ENCODE assay signal across 19 cellular contexts in the genomic region with DNA sequence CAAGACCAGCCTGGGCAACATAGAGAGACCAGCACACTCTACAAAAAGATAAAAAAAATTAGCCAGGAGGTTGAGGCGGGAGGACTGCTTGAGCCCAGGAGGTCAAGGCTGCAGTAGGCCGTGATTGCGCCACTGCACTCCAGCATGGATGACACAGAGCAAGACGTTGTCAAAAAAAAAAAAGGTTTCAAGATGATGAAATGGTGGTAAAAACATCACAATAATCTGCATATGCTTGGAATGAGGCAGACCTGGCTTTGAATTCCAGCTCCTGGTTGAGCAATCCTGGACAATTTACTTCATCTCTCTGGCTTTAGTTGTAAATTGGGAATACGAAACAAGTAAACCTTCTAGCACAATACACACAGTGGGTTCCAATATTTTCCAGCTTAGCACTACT. TPM values are rescaled to one million over a fixed set of nuclear protein-coding genes. Genes with fewer than 3 reads are reported as not detected.
DNase-seq lines count a peak whose midpoint lies in the region; ATAC-seq, FAIRE-seq and TF ChIP-seq lines count a peak whose summit lies in the region.
"Had no signal": no experiment of that assay in that cellular context is flagged by ENCODE, and none has a peak within 500 bp of the region (broad histone marks: within the 10 kb centered on the region; RNA-seq: fewer than 3 reads in every experiment).

No MANE protein-coding gene starts in this region.

- no peak overlapping the region for H3K27ac ChIP-seq in heart left ventricle
- no peak overlapping the region for H3K27ac ChIP-seq in astrocyte (ENCODE audit: low read depth, low read length)
- H3K27ac ChIP-seq: left lung, testis had no signal

- no peak overlapping the region for H3K4me3 Mint-ChIP-seq in astrocyte (ENCODE audit: unreplicated experiment)
- H3K4me3 Mint-ChIP-seq: activated T-cell treated with anti-CD3 and anti-CD28 coated beads, Interleukin-2, amount 50 U/mL, for 24 hours; natural killer cell had no signal

- no peaks in the 10 kb centered on the region for H3K27me3 Mint-ChIP-seq in astrocyte (ENCODE audit: low read depth, unreplicated experiment)
- H3K27me3 Mint-ChIP-seq: activated T-cell treated with anti-CD3 and anti-CD28 coated beads, Interleukin-2, amount 50 U/mL, for 24 hours had no signal

- H3K79me2 ChIP-seq in astrocyte (ENCODE audit: insufficient read depth, low read length), result no peaks in the 10 kb centered on the region

- peak; percentile 37 for DNase-seq in Right ventricle myocardium superior
- no peak for DNase-seq in heart left ventricle
- DNase-seq in astrocyte (ENCODE audit: low read depth), result peak; percentile 57
- peak; percentile 29 for DNase-seq in glomerular visceral epithelial cell (ENCODE audit: extremely low spot score)
- peak; percentile 17 for DNase-seq in stromal cell of bone marrow (ENCODE audit: low read depth)
- DNase-seq in cortex of kidney (lab: John Stamatoyannopoulos, UW), result no peak
- no peak for DNase-seq in NCI-H1092 (lab: John Stamatoyannopoulos, UW)
- DNase-seq in H54 (ENCODE audit: insufficient read length, low spot score), result no peak
- DNase-seq: 8988T; activated T-cell treated with anti-CD3 and anti-CD28 coated beads, Interleukin-2, amount 50 U/mL, for 24 hours; amniotic stem cell; Calu3; left lung; natural killer cell; NCI-H146; NCI-H526 treated with DMSO at 0.1 percent for 48 hours; small intestine; testis had no signal

- no peak overlapping the region for H3K27ac Mint-ChIP-seq in astrocyte (ENCODE audit: unreplicated experiment)
- H3K27ac Mint-ChIP-seq: activated T-cell treated with anti-CD3 and anti-CD28 coated beads, Interleukin-2, amount 50 U/mL, for 24 hours; natural killer cell had no signal

- no peak overlapping the region for H3K9ac ChIP-seq in astrocyte (ENCODE audit: low read length)

- H2AFZ ChIP-seq in astrocyte (ENCODE audit: low read depth, low read length), result no peak overlapping the region

- no peaks in the 10 kb centered on the region for H4K20me1 ChIP-seq in astrocyte (ENCODE audit: insufficient read depth, low read length)

- peaks cover 0 to 7% (median 0%) of the 10 kb centered on the region in 12 donors for H3K4me1 ChIP-seq in heart left ventricle
- no peaks in the 10 kb centered on the region for H3K4me1 ChIP-seq in astrocyte (ENCODE audit: insufficient read depth, low read length)
- H3K4me1 ChIP-seq: left lung, testis had no signal

- TF ChIP-seq POLR2A in heart left ventricle (IDR thresholded peaks at IDR 0.05) (no peak), H54 (IDR thresholded peaks at IDR 0.05; ENCODE audit: low read depth, low read length) (no peak)

- 73 to 75% (median 74%) methylated on average over 5 of the region's 5 CpGs for whole genome bisulfite sequencing in heart left ventricle, 4 donors

- no peak for FAIRE-seq in astrocyte (lab: Jason Lieb, UNC)
- no peak for FAIRE-seq in H54 (lab: Jason Lieb, UNC)
- FAIRE-seq: small intestine had no signal

- no peak overlapping the region for H3K4me2 ChIP-seq in astrocyte (ENCODE audit: low read length)

- H3K27me3 ChIP-seq in heart left ventricle (no peaks in the 10 kb centered on the region), astrocyte (ENCODE audit: insufficient read depth, low read length) (no peaks in the 10 kb centered on the region)
- H3K27me3 ChIP-seq: left lung, testis had no signal

- TF ChIP-seq CTCF in heart left ventricle (IDR thresholded peaks at IDR 0.05) (no peak), astrocyte (IDR thresholded peaks at IDR 0.05; ENCODE audit: insufficient read depth, low read depth, low read length) (no peak)

- H3K9me3 ChIP-seq in heart left ventricle (no peaks in the 10 kb centered on the region), astrocyte (ENCODE audit: insufficient read depth, low read depth, low read length) (no peaks in the 10 kb centered on the region)
- H3K9me3 ChIP-seq: left lung, testis had no signal

- H3K36me3 ChIP-seq in heart left ventricle (peaks cover 0 to 86% (median 48%) of the 10 kb centered on the region in 9 donors), astrocyte (ENCODE audit: insufficient read depth, low read length) (peaks cover 11% of the 10 kb centered on the region)

- no peak overlapping the region for H3K4me3 ChIP-seq in heart left ventricle
- H3K4me3 ChIP-seq in astrocyte (ENCODE audit: insufficient read depth, low read depth, low read length), result no peak overlapping the region
- H3K4me3 ChIP-seq: left lung, testis had no signal

- intact Hi-C loops in Right ventricle myocardium superior (cut with DNase I), result no loop called here
- intact Hi-C loops in heart left ventricle (cut with DNase I), result no loop called here

- H3K36me3 Mint-ChIP-seq in astrocyte (ENCODE audit: low read depth, unreplicated experiment), result peaks cover 12% of the 10 kb centered on the region

- ATAC-seq in Right ventricle myocardium superior (ENCODE audit: poor library complexity), result peak; percentile 10
- ATAC-seq in heart left ventricle, result no peak
- ATAC-seq: left lung, natural killer cell, Panc1 had no signal

- peaks cover 11% of the 10 kb centered on the region for H3K4me1 Mint-ChIP-seq in astrocyte (ENCODE audit: low read depth, unreplicated experiment)

- H3K9me3 Mint-ChIP-seq in astrocyte (ENCODE audit: unreplicated experiment), result no peaks in the 10 kb centered on the region
- H3K9me3 Mint-ChIP-seq: activated T-cell treated with anti-CD3 and anti-CD28 coated beads, Interleukin-2, amount 50 U/mL, for 24 hours; natural killer cell had no signal

RNA-seq across cellular contexts. Expression of a gene that starts 24.1 kb away (rescaled TPM):
- 18.0 TPM for total RNA-seq in Right ventricle myocardium superior
- total RNA-seq in heart left ventricle, result 10 to 100 TPM; 13.7 to 21.8 (median 20.2) TPM
- polyA plus RNA-seq in heart left ventricle, result 10 to 100 TPM; 11.1 to 17.3 TPM
- 23.6 and 25.4 TPM in 2 replicates for total RNA-seq in astrocyte

Comparison
In these comparisons a context has a peak if more than half of its experiments do, and no peak if none do; other contexts are left out.
1. DNase-seq: peak in Right ventricle myocardium superior (single experiment), astrocyte (single experiment), glomerular visceral epithelial cell (single experiment) and stromal cell of bone marrow (single experiment); none in heart left ventricle (0 of 5), cortex of kidney (single experiment), NCI-H1092 (single experiment) and H54 (single experiment).